Comparison of ENCODE assay signal across 2 cellular contexts in the genomic region with DNA sequence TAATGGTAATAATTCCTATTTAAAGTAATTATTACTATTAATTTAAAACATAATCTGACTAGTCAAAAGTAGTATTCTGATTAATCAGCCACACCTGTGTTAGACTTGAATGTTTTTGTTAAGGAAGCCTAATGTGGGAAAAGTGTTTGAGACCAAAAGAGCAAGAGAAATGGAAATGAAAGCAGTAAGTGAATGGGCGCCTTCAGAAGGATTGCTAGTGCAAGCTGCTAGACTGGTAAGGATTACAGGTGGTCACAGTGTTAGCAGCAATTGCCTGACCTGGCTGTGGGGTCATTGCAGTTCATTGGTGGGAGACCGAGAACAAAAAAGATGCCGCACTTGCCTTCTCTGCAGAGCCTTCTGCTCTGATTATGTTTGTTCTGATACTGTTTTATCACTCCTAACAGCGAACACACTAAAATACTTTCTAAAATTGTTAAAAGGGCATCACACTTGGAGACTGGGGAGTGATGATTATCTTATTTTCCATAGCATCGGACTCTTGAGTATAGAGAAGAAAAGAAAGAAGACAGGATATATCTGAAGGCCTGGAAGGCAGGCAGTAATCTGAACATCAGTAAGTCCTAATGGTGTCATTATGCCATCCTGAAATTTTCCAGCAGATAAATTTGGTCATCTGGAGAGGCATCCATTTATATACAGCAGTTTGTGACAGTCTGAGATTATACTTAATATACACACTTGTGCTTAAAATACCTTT.
TF ChIP-seq lines count a peak whose summit lies in the region.

No MANE protein-coding gene starts in this region.

TF ChIP-seq in HCT116, 20 proteins besides CTCF, POLR2A, EP300 and RAD21 (continued from another document):
- TF ChIP-seq SRF (IDR thresholded peaks at IDR 0.05; ENCODE audit: low read depth) (no peak), EZH2 (IDR thresholded peaks at IDR 0.05) (no peak), CEBPB (IDR thresholded peaks at IDR 0.05; ENCODE audit: low read depth) (no peak), ELF1 (IDR thresholded peaks at IDR 0.05; ENCODE audit: borderline replicate concordance, low read depth) (no peak), FOSL1 (IDR thresholded peaks at IDR 0.05; ENCODE audit: low read depth) (no peak), YY1 (IDR thresholded peaks at IDR 0.05; ENCODE audit: extremely low read depth, insufficient replicate concordance, low read depth, low read length) (no peak), EGR1 (IDR thresholded peaks at IDR 0.05; ENCODE audit: low read depth) (no peak), SIN3A (IDR thresholded peaks at IDR 0.05; ENCODE audit: low read depth) (no peak)
- TF ChIP-seq, protein P1, sequence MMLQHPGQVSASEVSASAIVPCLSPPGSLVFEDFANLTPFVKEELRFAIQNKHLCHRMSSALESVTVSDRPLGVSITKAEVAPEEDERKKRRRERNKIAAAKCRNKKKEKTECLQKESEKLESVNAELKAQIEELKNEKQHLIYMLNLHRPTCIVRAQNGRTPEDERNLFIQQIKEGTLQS (IDR thresholded peaks at IDR 0.05), result no peak
- TF ChIP-seq, protein P2, sequence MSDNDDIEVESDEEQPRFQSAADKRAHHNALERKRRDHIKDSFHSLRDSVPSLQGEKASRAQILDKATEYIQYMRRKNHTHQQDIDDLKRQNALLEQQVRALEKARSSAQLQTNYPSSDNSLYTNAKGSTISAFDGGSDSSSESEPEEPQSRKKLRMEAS (IDR thresholded peaks at IDR 0.05), result no peak
- TF ChIP-seq, protein P3, sequence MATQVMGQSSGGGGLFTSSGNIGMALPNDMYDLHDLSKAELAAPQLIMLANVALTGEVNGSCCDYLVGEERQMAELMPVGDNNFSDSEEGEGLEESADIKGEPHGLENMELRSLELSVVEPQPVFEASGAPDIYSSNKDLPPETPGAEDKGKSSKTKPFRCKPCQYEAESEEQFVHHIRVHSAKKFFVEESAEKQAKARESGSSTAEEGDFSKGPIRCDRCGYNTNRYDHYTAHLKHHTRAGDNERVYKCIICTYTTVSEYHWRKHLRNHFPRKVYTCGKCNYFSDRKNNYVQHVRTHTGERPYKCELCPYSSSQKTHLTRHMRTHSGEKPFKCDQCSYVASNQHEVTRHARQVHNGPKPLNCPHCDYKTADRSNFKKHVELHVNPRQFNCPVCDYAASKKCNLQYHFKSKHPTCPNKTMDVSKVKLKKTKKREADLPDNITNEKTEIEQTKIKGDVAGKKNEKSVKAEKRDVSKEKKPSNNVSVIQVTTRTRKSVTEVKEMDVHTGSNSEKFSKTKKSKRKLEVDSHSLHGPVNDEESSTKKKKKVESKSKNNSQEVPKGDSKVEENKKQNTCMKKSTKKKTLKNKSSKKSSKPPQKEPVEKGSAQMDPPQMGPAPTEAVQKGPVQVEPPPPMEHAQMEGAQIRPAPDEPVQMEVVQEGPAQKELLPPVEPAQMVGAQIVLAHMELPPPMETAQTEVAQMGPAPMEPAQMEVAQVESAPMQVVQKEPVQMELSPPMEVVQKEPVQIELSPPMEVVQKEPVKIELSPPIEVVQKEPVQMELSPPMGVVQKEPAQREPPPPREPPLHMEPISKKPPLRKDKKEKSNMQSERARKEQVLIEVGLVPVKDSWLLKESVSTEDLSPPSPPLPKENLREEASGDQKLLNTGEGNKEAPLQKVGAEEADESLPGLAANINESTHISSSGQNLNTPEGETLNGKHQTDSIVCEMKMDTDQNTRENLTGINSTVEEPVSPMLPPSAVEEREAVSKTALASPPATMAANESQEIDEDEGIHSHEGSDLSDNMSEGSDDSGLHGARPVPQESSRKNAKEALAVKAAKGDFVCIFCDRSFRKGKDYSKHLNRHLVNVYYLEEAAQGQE (IDR thresholded peaks at IDR 0.05; ENCODE audit: low read depth), result no peak
TF ChIP-seq in HCT116: peak in this region for 0.

TF ChIP-seq in neural cell, 6 proteins besides CTCF, POLR2A, EP300 and RAD21:
- TF ChIP-seq, protein P3 (IDR thresholded peaks at IDR 0.05; ENCODE audit: borderline replicate concordance), result no peak
- TF ChIP-seq TAF1 (IDR thresholded peaks at IDR 0.05; ENCODE audit: low read depth) (no peak), POLR2AphosphoS5 (IDR thresholded peaks at IDR 0.05) (no peak), MXI1 (conservative IDR thresholded peaks at IDR 0.05; ENCODE audit: poor library complexity, severe bottlenecking) (no peak), EZH2 (IDR thresholded peaks at IDR 0.05; ENCODE audit: borderline replicate concordance, insufficient read depth, low read length, poor library complexity, severe bottlenecking) (no peak), SMC3 (conservative IDR thresholded peaks at IDR 0.05; ENCODE audit: poor library complexity) (no peak)
